Comparison of ENCODE assay signal across 11 cellular contexts in genomic region chr7:121126801-121127534, GRCh38.
A peak's percentile ranks its signal among the peaks of the same experiment; 100 is the strongest.
DNase-seq lines count a peak whose midpoint lies in the region; ATAC-seq and TF ChIP-seq lines count a peak whose summit lies in the region.
"Had no signal": no experiment of that assay in that cellular context is flagged by ENCODE, and none has a peak within 500 bp of the region (broad histone marks: within the 10 kb centered on the region; RNA-seq: fewer than 3 reads in every experiment).

No MANE protein-coding gene starts in this region.

- no peak overlapping the region for H3K9ac ChIP-seq in BLaER1

- H3K27ac ChIP-seq in BLaER1 (no peak overlapping the region), OCI-LY7 (ENCODE audit: low read depth, low read length, poor library complexity, severe bottlenecking) (no peak overlapping the region), ovary (no peak overlapping the region)
- H3K27ac ChIP-seq: thoracic aorta had no signal

- H2AFZ ChIP-seq in OCI-LY7 (ENCODE audit: low read length), result no peak overlapping the region

- TF ChIP-seq CTCF in OCI-LY7 (conservative IDR thresholded peaks at IDR 0.05; ENCODE audit: low read length) (peak; percentile 86), ovary (IDR thresholded peaks at IDR 0.05) (no peak)

- DNase-seq in HCEC 1CT (peak; percentile 41), OCI-LY7 (ENCODE audit: low spot score) (peak; percentile 53), fibroblast of peridontal ligament (ENCODE audit: extremely low read depth) (peak; percentile 78), D341Med (ENCODE audit: low spot score) (no peak), ovary (no peak), ureter (ENCODE audit: low spot score) (no peak)
- DNase-seq: glutamatergic neuron had no signal

- H3K4me3 ChIP-seq in BLaER1, result no peak overlapping the region
- no peak overlapping the region for H3K4me3 ChIP-seq in OCI-LY7 (ENCODE audit: low read depth, low read length, poor library complexity, severe bottlenecking)
- no peak overlapping the region for H3K4me3 ChIP-seq in ovary
- H3K4me3 ChIP-seq: thoracic aorta had no signal

- H3K36me3 ChIP-seq in BLaER1 (no peaks in the 10 kb centered on the region), OCI-LY7 (ENCODE audit: insufficient read depth, low read length) (no peaks in the 10 kb centered on the region), ovary (no peaks in the 10 kb centered on the region)

- BruUV-seq in OCI-LY7 (replicated peaks; lab: Mats Ljungman, UMichigan), result no TSS peak

- H3K4me1 ChIP-seq in BLaER1 (peaks cover 23% of the 10 kb centered on the region; the same call in 1 of the 2 replicates), OCI-LY7 (ENCODE audit: insufficient read depth, low read length, poor library complexity, severe bottlenecking) (peaks cover 6% of the 10 kb centered on the region), ovary (ENCODE audit: insufficient read depth) (no peaks in the 10 kb centered on the region)

- POLR2A ChIA-PET in OCI-LY7 (lab: Charles Lee), result interaction anchor here (0.7 kb wide), 1 partner anchor 1640 kb away, joined by 3 read pairs; no protein-coding TSS in a partner anchor

- H4K20me1 ChIP-seq in BLaER1 (no peaks in the 10 kb centered on the region), OCI-LY7 (ENCODE audit: insufficient read depth, low read length) (no peaks in the 10 kb centered on the region)

- H3K4me2 ChIP-seq in BLaER1 (peak overlapping the region; percentile 28; the same call in 1 of the 2 replicates), OCI-LY7 (ENCODE audit: low read length) (no peak overlapping the region)

- H3K9me2 ChIP-seq in OCI-LY7 (ENCODE audit: insufficient read depth, low read length), result no peaks in the 10 kb centered on the region

- ATAC-seq in HG03378 (IDR thresholded peaks at IDR 0.05; ENCODE audit: unreplicated experiment), result no peak
- ATAC-seq: sciatic nerve had no signal

- TF ChIP-seq EP300 in ovary (IDR thresholded peaks at IDR 0.05), result no peak

- WGBS in ovary, 3 donors, result 47 to 52% (median 50%) methylated on average over 3 of the region's 3 CpGs

- no peak for TF ChIP-seq POLR2A in ovary (IDR thresholded peaks at IDR 0.05)

- H3K27me3 ChIP-seq in BLaER1, result no peaks in the 10 kb centered on the region
- no peaks in the 10 kb centered on the region for H3K27me3 ChIP-seq in ovary

- intact Hi-C loops in OCI-LY7 (cut with micrococcal nuclease; ENCODE audit: unreplicated experiment) (loop anchor here (5.0 to 10.0 kb wide), 3 partner anchors 208 to 420 kb away; no protein-coding TSS in a partner anchor), ovary (cut with DNase I) (no loop called here)

- CTCF ChIA-PET in OCI-LY7 (lab: Charles Lee; ENCODE audit: unreplicated experiment), result no interaction called here

- H3K79me2 ChIP-seq in OCI-LY7 (ENCODE audit: insufficient read depth, low read depth, low read length), result no peaks in the 10 kb centered on the region

- H3K9me3 ChIP-seq in BLaER1 (no peaks in the 10 kb centered on the region), OCI-LY7 (ENCODE audit: low read length) (no peaks in the 10 kb centered on the region), ovary (no peaks in the 10 kb centered on the region)
- H3K9me3 ChIP-seq: thoracic aorta had no signal

Comparison
In these comparisons a context has a peak if more than half of its experiments do, and no peak if none do; other contexts are left out.
1. DNase-seq: peak in HCEC 1CT (single experiment), OCI-LY7 (single experiment) and fibroblast of peridontal ligament (single experiment); none in D341Med (single experiment), ovary (0 of 5) and ureter (single experiment).